In genomic region chr3:116864627-116864927, GRCh38 we compare ENCODE assay signal across 14 cellular contexts.
A peak's percentile ranks its signal among the peaks of the same experiment; 100 is the strongest.
DNase-seq lines count a peak whose midpoint lies in the region; ATAC-seq and TF ChIP-seq lines count a peak whose summit lies in the region.
"Had no signal": no experiment of that assay in that cellular context is flagged by ENCODE, and none has a peak within 500 bp of the region (broad histone marks: within the 10 kb centered on the region; RNA-seq: fewer than 3 reads in every experiment).

No MANE protein-coding gene starts in this region.

- H3K4me1 Mint-ChIP-seq in stimulated activated naive CD8-positive, alpha-beta T cell treated with anti-CD3 and anti-CD28 coated beads, Interleukin-15, amount 100 ng/mL, for 72 hours: no peaks in the 10 kb centered on the region
- H3K4me1 Mint-ChIP-seq: activated naive CD4-positive, alpha-beta T cell treated with anti-CD3 and anti-CD28 coated beads, Interleukin-2, amount 50 U/mL, for 24 hours had no signal

- ATAC-seq in stimulated activated naive CD8-positive, alpha-beta T cell treated with anti-CD3 and anti-CD28 coated beads, Interleukin-15, amount 100 ng/mL, for 72 hours: no peak

- H3K9me2 ChIP-seq in GM23248 (ENCODE audit: insufficient read depth) (peaks cover 3% of the 10 kb centered on the region; the same call in 1 of the 2 replicates), hepatocyte (replicated peaks; ENCODE audit: insufficient read depth) (no peaks in the 10 kb centered on the region)

- H4K20me1 ChIP-seq in GM23248 (ENCODE audit: insufficient read depth) (no peaks in the 10 kb centered on the region), hepatocyte (ENCODE audit: insufficient read depth, poor library complexity, severe bottlenecking) (no peaks in the 10 kb centered on the region), smooth muscle cell (ENCODE audit: low read depth) (no peaks in the 10 kb centered on the region)

- peak; percentile 50 for TF ChIP-seq CTCF in VCaP (conservative IDR thresholded peaks at IDR 0.05)
- no peak for TF ChIP-seq CTCF in hepatocyte (IDR thresholded peaks at IDR 0.05; ENCODE audit: poor library complexity)
- TF ChIP-seq CTCF in smooth muscle cell (IDR thresholded peaks at IDR 0.05; ENCODE audit: borderline replicate concordance, insufficient read depth, poor library complexity, severe bottlenecking): no peak
- no peak for TF ChIP-seq CTCF in coronary artery (IDR thresholded peaks at IDR 0.05)

- H3K9me3 ChIP-seq in GM23248 (ENCODE audit: low read depth) (no peaks in the 10 kb centered on the region), hepatocyte (ENCODE audit: low read depth) (no peaks in the 10 kb centered on the region), smooth muscle cell (replicated peaks; ENCODE audit: low read depth) (no peaks in the 10 kb centered on the region)

- H3K79me2 ChIP-seq in GM23248 (ENCODE audit: insufficient read depth) (no peaks in the 10 kb centered on the region), hepatocyte (no peaks in the 10 kb centered on the region), smooth muscle cell (ENCODE audit: low read depth) (no peaks in the 10 kb centered on the region)

- no peaks in the 10 kb centered on the region for H3K9me3 Mint-ChIP-seq in stimulated activated naive CD8-positive, alpha-beta T cell treated with anti-CD3 and anti-CD28 coated beads, Interleukin-15, amount 100 ng/mL, for 72 hours
- H3K9me3 Mint-ChIP-seq: activated naive CD4-positive, alpha-beta T cell treated with anti-CD3 and anti-CD28 coated beads, Interleukin-2, amount 50 U/mL, for 24 hours; activated T-helper 1 cell treated with anti-CD3 and anti-CD28 coated beads, Interleukin-12 subunit alpha, Interleukin-12 subunit beta, Interleukin-2, Interleukin-4 antibody, amounts not matched to agents 30 ng/mL and 10 ng/mL and 1 ng/mL, durations not matched to agents 14 hours and 24 hours and 36 hours had no signal

- 4 to 7% methylated on average over 6 of the region's 6 CpGs for WGBS in GM23248 (ENCODE audit: low coverage in 1 of 2, low lambda C conversion rate in 2 of 2, missing lambda C conversion rate in 2 of 2), 2 experiments
- 28% methylated on average over 6 of the region's 6 CpGs for WGBS in hepatocyte (ENCODE audit: low lambda C conversion rate, missing lambda C conversion rate)
- WGBS in smooth muscle cell (ENCODE audit: low lambda C conversion rate): 50% methylated on average over 6 of the region's 6 CpGs

- no peak for DNase-seq in GM23248
- no peak for DNase-seq in hepatocyte (ENCODE audit: low spot score)
- no peak for DNase-seq in smooth muscle cell (lab: John Stamatoyannopoulos, UW; ENCODE audit: unreplicated experiment)
- no peak for DNase-seq in activated T-cell treated with anti-CD3 and anti-CD28 coated beads for 4 hours
- DNase-seq in stimulated activated naive CD8-positive, alpha-beta T cell treated with anti-CD3 and anti-CD28 coated beads, Interleukin-15, amount 100 ng/mL, for 72 hours: no peak
- no peak for DNase-seq in coronary artery (ENCODE audit: low spot score)
- DNase-seq in Kasumi-1 (lab: John Stamatoyannopoulos, UW): no peak
- DNase-seq: activated CD4-positive, alpha-beta T cell treated with anti-CD3 and anti-CD28 coated beads for 4 hours; HCEC 1CT; stimulated activated CD8-positive, alpha-beta memory T cell treated with anti-CD3 and anti-CD28 coated beads, Interleukin-4, amount 100 ng/mL, for 48 hours had no signal

- no peaks in the 10 kb centered on the region for H3K27me3 Mint-ChIP-seq in stimulated activated naive CD8-positive, alpha-beta T cell treated with anti-CD3 and anti-CD28 coated beads, Interleukin-15, amount 100 ng/mL, for 72 hours
- H3K27me3 Mint-ChIP-seq: activated naive CD4-positive, alpha-beta T cell treated with anti-CD3 and anti-CD28 coated beads, Interleukin-2, amount 50 U/mL, for 24 hours had no signal

- H3K36me3 ChIP-seq in GM23248 (ENCODE audit: low read depth): no peaks in the 10 kb centered on the region
- H3K36me3 ChIP-seq in hepatocyte (replicated peaks; ENCODE audit: insufficient read depth, low read depth): no peaks in the 10 kb centered on the region
- no peaks in the 10 kb centered on the region for H3K36me3 ChIP-seq in smooth muscle cell (ENCODE audit: low read depth)

- no peak overlapping the region for H3K27ac Mint-ChIP-seq in stimulated activated naive CD8-positive, alpha-beta T cell treated with anti-CD3 and anti-CD28 coated beads, Interleukin-15, amount 100 ng/mL, for 72 hours
- H3K27ac Mint-ChIP-seq: activated naive CD4-positive, alpha-beta T cell treated with anti-CD3 and anti-CD28 coated beads, Interleukin-2, amount 50 U/mL, for 24 hours; activated T-helper 1 cell treated with anti-CD3 and anti-CD28 coated beads, Interleukin-12 subunit alpha, Interleukin-12 subunit beta, Interleukin-2, Interleukin-4 antibody, amounts not matched to agents 30 ng/mL and 10 ng/mL and 1 ng/mL, durations not matched to agents 14 hours and 24 hours and 36 hours had no signal

- H3K4me3 ChIP-seq in GM23248 (peak overlapping the region; percentile 74; the same call in 1 of the 2 replicates), hepatocyte (no peak overlapping the region), smooth muscle cell (no peak overlapping the region), coronary artery (no peak overlapping the region)
- H3K4me3 ChIP-seq: lung had no signal

- H3F3A ChIP-seq in GM23248 (ENCODE audit: insufficient read depth) (no peaks in the 10 kb centered on the region), smooth muscle cell (ENCODE audit: low read depth) (no peaks in the 10 kb centered on the region)

- H2AFZ ChIP-seq in GM23248 (peak overlapping the region; percentile 77), hepatocyte (no peak overlapping the region), smooth muscle cell (ENCODE audit: low read depth) (peak overlapping the region; percentile 84)

- H3K4me3 Mint-ChIP-seq in stimulated activated naive CD8-positive, alpha-beta T cell treated with anti-CD3 and anti-CD28 coated beads, Interleukin-15, amount 100 ng/mL, for 72 hours: no peak overlapping the region
- H3K4me3 Mint-ChIP-seq: activated naive CD4-positive, alpha-beta T cell treated with anti-CD3 and anti-CD28 coated beads, Interleukin-2, amount 50 U/mL, for 24 hours; activated T-helper 1 cell treated with anti-CD3 and anti-CD28 coated beads, Interleukin-12 subunit alpha, Interleukin-12 subunit beta, Interleukin-2, Interleukin-4 antibody, amounts not matched to agents 30 ng/mL and 10 ng/mL and 1 ng/mL, durations not matched to agents 14 hours and 24 hours and 36 hours had no signal

- in situ Hi-C loops in GM23248 (cut with MboI): no loop called here

- H3K9ac ChIP-seq in GM23248 (no peak overlapping the region), smooth muscle cell (ENCODE audit: low read depth) (no peak overlapping the region)

- H3K4me1 ChIP-seq in GM23248 (ENCODE audit: insufficient read depth): peaks cover 8% of the 10 kb centered on the region; the same call in 1 of the 2 replicates
- peaks cover 11% of the 10 kb centered on the region for H3K4me1 ChIP-seq in hepatocyte (ENCODE audit: insufficient read depth)
- H3K4me1 ChIP-seq in smooth muscle cell (ENCODE audit: low read depth): peaks cover 10% of the 10 kb centered on the region

- H3K27me3 ChIP-seq in GM23248 (replicated peaks; ENCODE audit: insufficient read depth): no peaks in the 10 kb centered on the region; the same call in 1 of the 2 replicates
- no peaks in the 10 kb centered on the region for H3K27me3 ChIP-seq in hepatocyte
- H3K27me3 ChIP-seq in smooth muscle cell (ENCODE audit: low read depth): no peaks in the 10 kb centered on the region

- H3K4me2 ChIP-seq in GM23248 (ENCODE audit: unreplicated experiment) (peak overlapping the region; percentile 91), hepatocyte (peak overlapping the region; percentile 77), smooth muscle cell (peak overlapping the region; percentile 89)

- no peak overlapping the region for H3K27ac ChIP-seq in GM23248
- no peak overlapping the region for H3K27ac ChIP-seq in VCaP
- no peak overlapping the region for H3K27ac ChIP-seq in hepatocyte
- no peak overlapping the region for H3K27ac ChIP-seq in smooth muscle cell (ENCODE audit: low read depth)
- H3K27ac ChIP-seq in coronary artery: no peak overlapping the region
